8 cellular contexts compared by ENCODE assay signal in genomic region chr20:36744764-36745191, GRCh38. TPM values are rescaled to one million over a fixed set of nuclear protein-coding genes. Genes with fewer than 3 reads are reported as not detected.
A peak's percentile ranks its signal among the peaks of the same experiment; 100 is the strongest.
DNase-seq lines count a peak whose midpoint lies in the region; ATAC-seq and TF ChIP-seq lines count a peak whose summit lies in the region.

No MANE protein-coding gene starts in this region.

- H3K4me1 ChIP-seq in tibial artery = peaks cover 3 to 25% (median 13%) of the 10 kb centered on the region in 4 donors

- H3K36me3 Mint-ChIP-seq in central memory CD8-positive, alpha-beta T cell (ENCODE audit: insufficient read depth) = peaks cover 2% of the 10 kb centered on the region

- H3K9me3 Mint-ChIP-seq in central memory CD8-positive, alpha-beta T cell = no peaks in the 10 kb centered on the region

- no peaks in the 10 kb centered on the region for H3K9me3 ChIP-seq in MG63
- no peaks in the 10 kb centered on the region for H3K9me3 ChIP-seq in tibial artery

- DNase-seq in D341Med (ENCODE audit: low spot score) (peak; percentile 77), MG63 (peak; percentile 76), left lobe of liver (ENCODE audit: low spot score) (peak; percentile 56), tibial artery (peak; percentile 46 to 83), midbrain (lab: John Stamatoyannopoulos, UW) (no peak)
- DNase-seq in central memory CD8-positive, alpha-beta T cell (ENCODE audit: low spot score in 2 of 2) = no peak
- no peak for DNase-seq in activated CD4-positive, alpha-beta T cell treated with anti-CD3 and anti-CD28 coated beads for 4 hours

- no peak for TF ChIP-seq CTCF in tibial artery (IDR thresholded peaks at IDR 0.05)

- intact Hi-C loops in tibial artery (cut with DNase I; ENCODE audit: low total_unique reads) = no loop called here

- H3K27me3 Mint-ChIP-seq in central memory CD8-positive, alpha-beta T cell = no peaks in the 10 kb centered on the region

- peaks cover 38% of the 10 kb centered on the region for H3K4me1 Mint-ChIP-seq in central memory CD8-positive, alpha-beta T cell

- peak overlapping the region; percentile 89 for H3K4me3 Mint-ChIP-seq in central memory CD8-positive, alpha-beta T cell

- H3K27ac ChIP-seq in tibial artery = peak overlapping the region; percentile 82 to 86

- H3K27me3 ChIP-seq in MG63 (no peaks in the 10 kb centered on the region), tibial artery (no peaks in the 10 kb centered on the region)

- H3K27ac Mint-ChIP-seq in central memory CD8-positive, alpha-beta T cell (ENCODE audit: low read depth) = peak overlapping the region; percentile 73

- H3K4me3 ChIP-seq in MG63 = peak overlapping the region; percentile 73
- peak overlapping the region; percentile 90 to 98 for H3K4me3 ChIP-seq in tibial artery

- H3K36me3 ChIP-seq in MG63 (0 out of 2 replicates have a peak, but pooled peaks cover under 1% of the 10 kb centered on the region), tibial artery (no peaks in the 10 kb centered on the region)

- no peak for ATAC-seq in central memory CD8-positive, alpha-beta T cell (replicated peaks; ENCODE audit: extremely low read depth, poor library complexity, severe bottlenecking)
- ATAC-seq in left lobe of liver = peak; percentile 70
- no peak for ATAC-seq in GM21381 (IDR thresholded peaks at IDR 0.05; ENCODE audit: unreplicated experiment)

RNA-seq across cellular contexts. Expression of gene NDRG3, which starts 1.1 kb away (rescaled TPM):
- 56.3 and 59.5 TPM in 2 replicates for total RNA-seq in MG63 (2014; rRNA removed; shearing (Covaris generic); ENCODE audit: low replicate concordance)
- 8.1 TPM for total RNA-seq in left lobe of liver

RNA-seq across cellular contexts. Expression of gene DSN1, which starts 28.8 kb away (rescaled TPM):
- total RNA-seq in MG63 (2014; rRNA removed; shearing (Covaris generic); ENCODE audit: low replicate concordance) = 36.0 and 52.2 TPM in 2 replicates
- 3.4 TPM for total RNA-seq in left lobe of liver

Comparison
In these comparisons a context has a peak if more than half of its experiments do, and no peak if none do; other contexts are left out.
1. DNase-seq: peak in D341Med (single experiment), MG63 (single experiment), left lobe of liver (single experiment) and tibial artery (2 of 2); none in central memory CD8-positive, alpha-beta T cell (0 of 2), activated CD4-positive, alpha-beta T cell treated with anti-CD3 and anti-CD28 coated beads for 4 hours (0 of 2) and midbrain (single experiment).